ENCODE assay signal across 22 cellular contexts in genomic region chr2:191895195-191895594, GRCh38. TPM values are rescaled to one million over a fixed set of nuclear protein-coding genes. Genes with fewer than 3 reads are reported as not detected.
DNase-seq lines count a peak whose midpoint lies in the region; ATAC-seq and TF ChIP-seq lines count a peak whose summit lies in the region.
"Had no signal": no experiment of that assay in that cellular context is flagged by ENCODE, and none has a peak within 500 bp of the region (broad histone marks: within the 10 kb centered on the region; RNA-seq: fewer than 3 reads in every experiment).

No MANE protein-coding gene starts in this region.

- DNase-seq in NCI-H226 (peak; percentile 17), mammary epithelial cell (no peak), mesenchymal stem cell (no peak), Caco-2 (no peak)
- no peak for DNase-seq in activated CD8-positive, alpha-beta T cell treated with anti-CD3 and anti-CD28 coated beads, Interleukin-2, amount 10 ng/mL, durations not matched to agents 7 days and 5 days
- DNase-seq: aorta; central memory CD4-positive, alpha-beta T cell; mesendoderm; NCI-H1694; NCI-H526 treated with DMSO at 0.1 percent for 48 hours; nucleus accumbens; RPMI8226; small intestine; stimulated activated CD4-positive, alpha-beta T cell treated with anti-CD3 and anti-CD28 coated beads, Interleukin-2, amount 100 ng/mL, for 24 hours; T1000 had no signal

- WGBS in mammary epithelial cell (ENCODE audit: low coverage, missing lambda C conversion rate), result 82% methylated on average over 4 of the region's 4 CpGs
- WGBS in mesenchymal stem cell, result 91% methylated on average over 4 of the region's 4 CpGs

- in situ Hi-C loops in mammary epithelial cell (cut with MboI; ENCODE audit: low sequenced_read_pairs in 2 of 2), result no loop called here

- peaks cover 6% of the 10 kb centered on the region; the same call in 1 of the 2 replicates for H3K36me3 ChIP-seq in ACC112 (ENCODE audit: insufficient read depth, low read length)
- H3K36me3 ChIP-seq in mammary epithelial cell (ENCODE audit: insufficient read depth, low read length), result no peaks in the 10 kb centered on the region
- no peaks in the 10 kb centered on the region for H3K36me3 ChIP-seq in mesenchymal stem cell (ENCODE audit: control insufficient read depth in 1 of 2, insufficient read depth in 2 of 2, low read depth in 1 of 2, low read length in 2 of 2)
- H3K36me3 ChIP-seq in Caco-2 (ENCODE audit: control insufficient read depth, insufficient read depth, low read length), result no peaks in the 10 kb centered on the region
- H3K36me3 ChIP-seq: suprapubic skin had no signal

- peaks cover 46% of the 10 kb centered on the region for H3K4me1 ChIP-seq in ACC112 (ENCODE audit: control insufficient read depth, insufficient read depth, low read length, unreplicated experiment)
- H3K4me1 ChIP-seq in mammary epithelial cell (ENCODE audit: insufficient read depth, low read length), result peaks cover 45% of the 10 kb centered on the region
- H3K4me1 ChIP-seq in mesenchymal stem cell (ENCODE audit: control insufficient read depth, insufficient read depth, low read depth, low read length), result peaks cover 3% of the 10 kb centered on the region
- 0 out of 2 replicates have a peak, but pooled peaks cover 7% of the 10 kb centered on the region for H3K4me1 ChIP-seq in Caco-2
- H3K4me1 ChIP-seq: suprapubic skin had no signal

- no peak overlapping the region for H3K27ac Mint-ChIP-seq in Caco-2 (ENCODE audit: unreplicated experiment)
- H3K27ac Mint-ChIP-seq in activated CD8-positive, alpha-beta T cell treated with anti-CD3 and anti-CD28 coated beads, Interleukin-2, amount 10 ng/mL, durations not matched to agents 7 days and 5 days, result no peak overlapping the region
- H3K27ac Mint-ChIP-seq: activated naive CD4-positive, alpha-beta T cell treated with anti-CD3 and anti-CD28 coated beads, Interleukin-2, amount 50 U/mL, for 72 hours; stimulated activated memory B cell treated with anti-CD40 and anti-IgM and Interleukin-4, amounts not matched to agents 10 μg/mL and 1 μg/mL and 100 μg/mL, for 72 hours had no signal

- H3K4me3 ChIP-seq in ACC112 (ENCODE audit: low read depth, low read length) (no peak overlapping the region), mammary epithelial cell (replicated peaks in 1 of 3; ENCODE audit: insufficient read depth in 1 of 3, low read depth in 2 of 3, low read length in 3 of 3) (no peak overlapping the region), mesenchymal stem cell (ENCODE audit: insufficient read depth in 1 of 2, low read depth in 1 of 2, low read length in 2 of 2) (peak overlapping the region in 1 of 2 experiments; percentile 12), Caco-2 (ENCODE audit: low read depth, low read length) (no peak overlapping the region)
- H3K4me3 ChIP-seq: suprapubic skin had no signal

- H2AK5ac ChIP-seq in mesenchymal stem cell (ENCODE audit: low read length, severe bottlenecking), result peak overlapping the region; percentile 47

- H3K4me1 Mint-ChIP-seq in Caco-2 (ENCODE audit: low read depth, unreplicated experiment), result peaks cover 10% of the 10 kb centered on the region
- H3K4me1 Mint-ChIP-seq in activated CD8-positive, alpha-beta T cell treated with anti-CD3 and anti-CD28 coated beads, Interleukin-2, amount 10 ng/mL, durations not matched to agents 7 days and 5 days (ENCODE audit: low read depth), result no peaks in the 10 kb centered on the region
- H3K4me1 Mint-ChIP-seq: stimulated activated memory B cell treated with anti-CD40 and anti-IgM and Interleukin-4, amounts not matched to agents 10 μg/mL and 1 μg/mL and 100 μg/mL, for 72 hours had no signal

- no peaks in the 10 kb centered on the region for H4K20me1 ChIP-seq in mammary epithelial cell (ENCODE audit: insufficient read depth, low read length)

- peaks cover 14% of the 10 kb centered on the region for H3K9me3 Mint-ChIP-seq in Caco-2 (ENCODE audit: unreplicated experiment)
- no peaks in the 10 kb centered on the region for H3K9me3 Mint-ChIP-seq in activated CD8-positive, alpha-beta T cell treated with anti-CD3 and anti-CD28 coated beads, Interleukin-2, amount 10 ng/mL, durations not matched to agents 7 days and 5 days (ENCODE audit: insufficient read depth)
- H3K9me3 Mint-ChIP-seq: activated naive CD4-positive, alpha-beta T cell treated with anti-CD3 and anti-CD28 coated beads, Interleukin-2, amount 50 U/mL, for 72 hours; stimulated activated memory B cell treated with anti-CD40 and anti-IgM and Interleukin-4, amounts not matched to agents 10 μg/mL and 1 μg/mL and 100 μg/mL, for 72 hours had no signal

- CTCF ChIA-PET in mammary epithelial cell (lab: Charles Lee; ENCODE audit: low non-redundant PET) (no interaction called here), Caco-2 (lab: Charles Lee) (interaction anchor here (1.4 kb wide), 1 partner anchor 12 kb away, joined by 3 read pairs; no protein-coding TSS in a partner anchor)
- CTCF ChIA-PET in activated CD8-positive, alpha-beta T cell treated with anti-CD3 and anti-CD28 coated beads, Interleukin-2, amount 10 ng/mL, durations not matched to agents 7 days and 5 days (lab: Charles Lee), result no interaction called here

- no peaks in the 10 kb centered on the region for H3K9me3 ChIP-seq in mammary epithelial cell (replicated peaks; ENCODE audit: insufficient read depth, low read length)
- no peaks in the 10 kb centered on the region for H3K9me3 ChIP-seq in mesenchymal stem cell (ENCODE audit: control insufficient read depth, low read length)
- no peaks in the 10 kb centered on the region for H3K9me3 ChIP-seq in Caco-2
- H3K9me3 ChIP-seq: suprapubic skin had no signal

- H3K23ac ChIP-seq in mesenchymal stem cell (ENCODE audit: low read length in 2 of 2), result no peak overlapping the region

- H3K9ac ChIP-seq in mammary epithelial cell (ENCODE audit: insufficient read depth, low read length) (no peak overlapping the region), mesenchymal stem cell (ENCODE audit: low read length) (peak overlapping the region; percentile 32)
- H3K9ac ChIP-seq: KMS-11 had no signal

- POLR2A ChIA-PET in Caco-2 (lab: Charles Lee), result no interaction called here
- POLR2A ChIA-PET in activated CD8-positive, alpha-beta T cell treated with anti-CD3 and anti-CD28 coated beads, Interleukin-2, amount 10 ng/mL, durations not matched to agents 7 days and 5 days (lab: Charles Lee), result no interaction called here

- no peaks in the 10 kb centered on the region for H3K79me1 ChIP-seq in mesenchymal stem cell (replicated peaks; ENCODE audit: low read length, poor library complexity, severe bottlenecking)

- peak overlapping the region in 1 of 2 experiments; percentile 37 for H3K4ac ChIP-seq in mesenchymal stem cell (ENCODE audit: low read depth in 1 of 2, low read length in 2 of 2)

- no peaks in the 10 kb centered on the region for H3K36me3 Mint-ChIP-seq in Caco-2 (ENCODE audit: insufficient read depth, unreplicated experiment)
- no peaks in the 10 kb centered on the region for H3K36me3 Mint-ChIP-seq in activated CD8-positive, alpha-beta T cell treated with anti-CD3 and anti-CD28 coated beads, Interleukin-2, amount 10 ng/mL, durations not matched to agents 7 days and 5 days (ENCODE audit: low read depth)
- H3K36me3 Mint-ChIP-seq: activated naive CD4-positive, alpha-beta T cell treated with anti-CD3 and anti-CD28 coated beads, Interleukin-2, amount 50 U/mL, for 72 hours; stimulated activated memory B cell treated with anti-CD40 and anti-IgM and Interleukin-4, amounts not matched to agents 10 μg/mL and 1 μg/mL and 100 μg/mL, for 72 hours had no signal

- ATAC-seq in GM21515 (IDR thresholded peaks at IDR 0.05; ENCODE audit: unreplicated experiment), result no peak
- ATAC-seq in activated CD4-positive, CD25-positive, alpha-beta regulatory T cell treated with anti-CD3 and anti-CD28 coated beads, Interleukin-2, amount 50 U/mL, for 24 hours, result no peak
- ATAC-seq in activated CD8-positive, alpha-beta T cell treated with anti-CD3 and anti-CD28 coated beads, Interleukin-2, amount 10 ng/mL, durations not matched to agents 7 days and 5 days, result no peak
- ATAC-seq: activated naive CD4-positive, alpha-beta T cell treated with anti-CD3 and anti-CD28 coated beads, Interleukin-2, amount 50 U/mL, for 72 hours; stimulated activated memory B cell treated with anti-CD40 and anti-IgM and Interleukin-4, amounts not matched to agents 10 μg/mL and 1 μg/mL and 100 μg/mL, for 72 hours had no signal

- H2BK5ac ChIP-seq in mesenchymal stem cell (ENCODE audit: low read depth, low read length, poor library complexity, severe bottlenecking), result peak overlapping the region; percentile 50

- dilution Hi-C loops in mammary epithelial cell (cut with HindIII; ENCODE audit: low sequenced_read_pairs), result no loop called here

- no peak overlapping the region for H3K14ac ChIP-seq in mesenchymal stem cell (ENCODE audit: low read length in 2 of 2)

- no peaks in the 10 kb centered on the region for H3K27me3 Mint-ChIP-seq in Caco-2 (ENCODE audit: insufficient read depth, unreplicated experiment)
- H3K27me3 Mint-ChIP-seq in activated CD8-positive, alpha-beta T cell treated with anti-CD3 and anti-CD28 coated beads, Interleukin-2, amount 10 ng/mL, durations not matched to agents 7 days and 5 days (ENCODE audit: low read depth), result peaks cover 6% of the 10 kb centered on the region
- H3K27me3 Mint-ChIP-seq: stimulated activated memory B cell treated with anti-CD40 and anti-IgM and Interleukin-4, amounts not matched to agents 10 μg/mL and 1 μg/mL and 100 μg/mL, for 72 hours had no signal

- no peak overlapping the region for H4K91ac ChIP-seq in mesenchymal stem cell (ENCODE audit: low read length)

- peak overlapping the region; percentile 38 for H4K8ac ChIP-seq in mesenchymal stem cell (ENCODE audit: low read length)

- BruUV-seq in mammary epithelial cell (replicated peaks; lab: Mats Ljungman, UMichigan), result no TSS peak
- BruUV-seq in Caco-2 (replicated peaks; lab: Mats Ljungman, UMichigan), result no TSS peak

- no peaks in the 10 kb centered on the region for H3K79me2 ChIP-seq in ACC112 (ENCODE audit: control insufficient read depth, insufficient read depth, low read length, unreplicated experiment)
- H3K79me2 ChIP-seq in mammary epithelial cell (ENCODE audit: insufficient read depth, low read length), result no peaks in the 10 kb centered on the region

- peak overlapping the region; percentile 8 for H2BK15ac ChIP-seq in mesenchymal stem cell (ENCODE audit: low read depth, poor library complexity, severe bottlenecking)

- peak overlapping the region; percentile 22 for H2BK120ac ChIP-seq in mesenchymal stem cell (ENCODE audit: low read depth, low read length)

- H2BK12ac ChIP-seq in mesenchymal stem cell (ENCODE audit: low read length in 2 of 2), result no peak overlapping the region

- intact Hi-C loops in mammary epithelial cell (cut with micrococcal nuclease), result loop anchor here (5.0 kb wide), 1 partner anchor 48 kb away; the partner anchor contains the start of gene CAVIN2
- intact Hi-C loops in Caco-2 (cut with micrococcal nuclease; ENCODE audit: unreplicated experiment), result no loop called here

- H3K18ac ChIP-seq in mesenchymal stem cell (ENCODE audit: low read depth in 1 of 2, low read length in 2 of 2), result peak overlapping the region; percentile 42 to 82

- H3K4me3 Mint-ChIP-seq in Caco-2 (ENCODE audit: unreplicated experiment), result no peak overlapping the region
- H3K4me3 Mint-ChIP-seq in activated CD8-positive, alpha-beta T cell treated with anti-CD3 and anti-CD28 coated beads, Interleukin-2, amount 10 ng/mL, durations not matched to agents 7 days and 5 days, result no peak overlapping the region
- H3K4me3 Mint-ChIP-seq: stimulated activated memory B cell treated with anti-CD40 and anti-IgM and Interleukin-4, amounts not matched to agents 10 μg/mL and 1 μg/mL and 100 μg/mL, for 72 hours had no signal

- peak overlapping the region; percentile 37 for H3K4me2 ChIP-seq in mammary epithelial cell (ENCODE audit: insufficient read depth, low read depth, low read length)
- H3K4me2 ChIP-seq in mesenchymal stem cell (ENCODE audit: low read length, poor library complexity, severe bottlenecking), result no peak overlapping the region
- H3K4me2 ChIP-seq: KMS-11 had no signal

- H3K27ac ChIP-seq in ACC112 (ENCODE audit: low read depth, low read length), result peak overlapping the region; percentile 81
- H3K27ac ChIP-seq in mammary epithelial cell (ENCODE audit: insufficient read depth, low read depth, low read length), result peak overlapping the region; percentile 26
- H3K27ac ChIP-seq in mesenchymal stem cell (ENCODE audit: low read length, poor library complexity, severe bottlenecking), result peak overlapping the region; percentile 26
- H3K27ac ChIP-seq: KMS-11, suprapubic skin had no signal

- no peak for TF ChIP-seq CTCF in mammary epithelial cell (conservative IDR thresholded peaks at IDR 0.05 in 1 of 2, IDR thresholded peaks at IDR 0.05 in 1 of 2; ENCODE audit: extremely low read depth in 1 of 2, insufficient read depth in 1 of 2, low read depth in 1 of 2, low read length in 2 of 2)
- no peak for TF ChIP-seq CTCF in Caco-2 (IDR thresholded peaks at IDR 0.05; ENCODE audit: insufficient read depth in 1 of 2, low read depth in 1 of 2, low read length in 1 of 2, severe bottlenecking in 1 of 2, unreplicated experiment in 1 of 2)

- no peaks in the 10 kb centered on the region for H3K27me3 ChIP-seq in ACC112 (ENCODE audit: insufficient read depth, low read length)
- H3K27me3 ChIP-seq in mammary epithelial cell (ENCODE audit: insufficient read depth, low read length), result no peaks in the 10 kb centered on the region
- H3K27me3 ChIP-seq in mesenchymal stem cell (ENCODE audit: control insufficient read depth in 1 of 2, insufficient read depth in 1 of 2, low read length in 2 of 2), result no peaks in the 10 kb centered on the region
- no peaks in the 10 kb centered on the region for H3K27me3 ChIP-seq in Caco-2 (replicated peaks; ENCODE audit: control insufficient read depth, insufficient read depth, low read length)
- H3K27me3 ChIP-seq: suprapubic skin had no signal

- H2AFZ ChIP-seq in ACC112 (ENCODE audit: low read length, unreplicated experiment) (no peak overlapping the region), mammary epithelial cell (ENCODE audit: low read depth, low read length) (peak overlapping the region; percentile 65), mesenchymal stem cell (ENCODE audit: low read depth, low read length) (peak overlapping the region; percentile 39)

RNA-seq across cellular contexts. Expression of gene CAVIN2, which starts 48.3 kb away (rescaled TPM):
- total RNA-seq in mammary epithelial cell, result 10 to 100 TPM in 1 of 2 donors, 1 to 10 TPM in 1; 9.4 to 10.2 TPM
- polyA plus RNA-seq in mammary epithelial cell, result 20.7 TPM
- 16.0 TPM for polyA minus RNA-seq in mammary epithelial cell
- 8.7 TPM for polyA plus RNA-seq in mesenchymal stem cell (2013, experiment 1 of 2)
- polyA plus RNA-seq in mesenchymal stem cell (2013, experiment 2 of 2), result 8.5 TPM
- total RNA-seq in Caco-2 (2022), result not detected in 2 replicates
- not detected for total RNA-seq in activated CD8-positive, alpha-beta T cell treated with anti-CD3 and anti-CD28 coated beads, Interleukin-2, amount 10 ng/mL, durations not matched to agents 7 days and 5 days
- total RNA-seq: activated naive CD4-positive, alpha-beta T cell treated with anti-CD3 and anti-CD28 coated beads, Interleukin-2, amount 50 U/mL, for 72 hours had no signal

Comparison
In these comparisons a context has a peak if more than half of its experiments do, and no peak if none do; other contexts are left out.
1. H3K27ac ChIP-seq: peak in every context shown above with its lines; median percentile 81 in ACC112; 26 in mammary epithelial cell; 26 in mesenchymal stem cell.
2. RNA of gene CAVIN2, which starts 48.3 kb away (total RNA-seq): 9.4 to 10.2 TPM in mammary epithelial cell; not detected in Caco-2 and not detected in activated CD8-positive, alpha-beta T cell treated with anti-CD3 and anti-CD28 coated beads, Interleukin-2, amount 10 ng/mL, durations not matched to agents 7 days and 5 days; every median in the first group is over 10 times any median in the second.